ENCODE assay signal across 19 cellular contexts in genomic region chr18:67511840-67512239, GRCh38. TPM values are rescaled to one million over a fixed set of nuclear protein-coding genes. Genes with fewer than 3 reads are reported as not detected.
DNase-seq lines count a peak whose midpoint lies in the region; ATAC-seq and TF ChIP-seq lines count a peak whose summit lies in the region.
"Had no signal": no experiment of that assay in that cellular context is flagged by ENCODE, and none has a peak within 500 bp of the region (broad histone marks: within the 10 kb centered on the region; RNA-seq: fewer than 3 reads in every experiment).

No MANE protein-coding gene starts in this region.

- H3K27me3 ChIP-seq in IMR-90 (ENCODE audit: control insufficient read depth, insufficient read depth, low read length) (no peaks in the 10 kb centered on the region), dorsolateral prefrontal cortex (no peaks in the 10 kb centered on the region), neural cell (ENCODE audit: insufficient read depth, low read depth, low read length) (no peaks in the 10 kb centered on the region), heart right ventricle (peaks cover 0 to 16% (median 0%) of the 10 kb centered on the region in 7 donors)

- peaks cover 7% of the 10 kb centered on the region for H3K9me1 ChIP-seq in IMR-90 (ENCODE audit: insufficient read depth, low read length)

- peaks cover 5% of the 10 kb centered on the region for H3K4me1 Mint-ChIP-seq in activated T-helper 2 cell treated with anti-CD3 and anti-CD28 coated beads, Interferon-gamma antibody, Interleukin-2, Interleukin-4, amounts not matched to agents 10 μg/mL and 5 μg/mL and 100 μg/mL, durations not matched to agents 14 hours and 24 hours and 36 hours (ENCODE audit: low read depth)

- H2AFZ ChIP-seq in IMR-90 (replicated peaks; ENCODE audit: low read length, poor library complexity), result no peak overlapping the region
- H2AFZ ChIP-seq in neural cell (ENCODE audit: low read depth, low read length), result no peak overlapping the region

- TF ChIP-seq POLR2A in IMR-90 (IDR thresholded peaks at IDR 0.05; ENCODE audit: low read depth, low read length), result no peak

- in situ Hi-C loops in IMR-90 (cut with MboI; ENCODE audit: low sequenced_read_pairs), result loop anchor here (5.0 to 10.0 kb wide), 4 partner anchors 295 to 1153 kb away; no protein-coding TSS in a partner anchor

- no peak overlapping the region for H4K5ac ChIP-seq in IMR-90 (ENCODE audit: low read depth, low read length)

- peaks cover 35 to 64% of the 10 kb centered on the region in 2 experiments for H3K79me1 ChIP-seq in IMR-90 (ENCODE audit: low read depth in 1 of 2, low read length in 2 of 2)

- CTCF ChIA-PET in IMR-90 (lab: Yijun Ruan, JAX), result no interaction called here

- no peak overlapping the region for H3K23ac ChIP-seq in IMR-90 (ENCODE audit: low read depth, low read length)

- TF ChIP-seq RAD21 in IMR-90 (IDR thresholded peaks at IDR 0.05; ENCODE audit: low read length) (no peak), neural cell (conservative IDR thresholded peaks at IDR 0.05) (no peak)

- H3K14ac ChIP-seq in IMR-90 (replicated peaks; ENCODE audit: low read depth, low read length), result peak overlapping the region; percentile 29

- intact Hi-C loops in IMR-90 (cut with micrococcal nuclease) (loop anchor here (10.0 kb wide), 1 partner anchor 753 kb away; no protein-coding TSS in a partner anchor), dorsolateral prefrontal cortex (cut with DNase I) (loop anchor here in 1 of 2 donors (5.0 kb wide), 1 partner anchor 45 kb away; no protein-coding TSS in a partner anchor), heart right ventricle (cut with DNase I) (loop anchor here in 2 of 10 donors (10.0 kb wide), 2 partner anchors 1143 to 1153 kb away; no protein-coding TSS in a partner anchor)
- intact Hi-C loops in activated T-helper 2 cell treated with anti-CD3 and anti-CD28 coated beads, Interferon-gamma antibody, Interleukin-2, Interleukin-4, amounts not matched to agents 10 μg/mL and 5 μg/mL and 100 μg/mL, durations not matched to agents 14 hours and 24 hours and 36 hours (cut with micrococcal nuclease), result no loop called here

- H3K56ac ChIP-seq in IMR-90 (ENCODE audit: extremely low read depth, insufficient read depth, low read length), result no peak overlapping the region

- no peak overlapping the region for H2BK15ac ChIP-seq in IMR-90 (ENCODE audit: low read depth, low read length)

- no peak overlapping the region for H4K91ac ChIP-seq in IMR-90 (ENCODE audit: insufficient read depth, low read depth, low read length)

- H3K79me2 ChIP-seq in neural cell (replicated peaks; ENCODE audit: insufficient read depth, low read length), result peaks cover 85% of the 10 kb centered on the region

- H4K8ac ChIP-seq in IMR-90 (ENCODE audit: low read depth in 2 of 2, low read length in 2 of 2), result no peak overlapping the region

- no TSS peak for BruUV-seq in IMR-90 (replicated peaks; lab: Mats Ljungman, UMichigan)

- peaks cover 8% of the 10 kb centered on the region; the same call in 1 of the 2 replicates for H3K4me1 ChIP-seq in IMR-90 (ENCODE audit: control insufficient read depth, insufficient read depth, low read length)
- H3K4me1 ChIP-seq in heart right ventricle, result peaks cover 0 to 11% (median 0%) of the 10 kb centered on the region in 9 donors

- no peaks in the 10 kb centered on the region for H3K9me3 Mint-ChIP-seq in activated T-helper 2 cell treated with anti-CD3 and anti-CD28 coated beads, Interferon-gamma antibody, Interleukin-2, Interleukin-4, amounts not matched to agents 10 μg/mL and 5 μg/mL and 100 μg/mL, durations not matched to agents 14 hours and 24 hours and 36 hours
- H3K9me3 Mint-ChIP-seq: CD8-positive, alpha-beta T cell had no signal

- H3K9me2 ChIP-seq in neural cell (ENCODE audit: insufficient read depth, low read length), result no peaks in the 10 kb centered on the region

- H2AK9ac ChIP-seq in IMR-90 (replicated peaks; ENCODE audit: low read depth, low read length, poor library complexity), result no peak overlapping the region

- no peak for DNase-seq in IMR-90
- no peak for DNase-seq in dorsolateral prefrontal cortex
- DNase-seq in superior temporal gyrus (ENCODE audit: extremely low spot score), result peak; percentile 79
- no peak for DNase-seq in heart right ventricle
- no peak for DNase-seq in activated T-helper 2 cell treated with anti-CD3 and anti-CD28 coated beads, Interferon-gamma antibody, Interleukin-2, Interleukin-4, amounts not matched to agents 10 μg/mL and 5 μg/mL and 100 μg/mL, durations not matched to agents 14 hours and 24 hours and 36 hours (ENCODE audit: low spot score)
- DNase-seq: ACHN; CD8-positive, alpha-beta T cell; DND-41; Kasumi-1; NCI-H1694; NCI-H2081 treated with DMSO at 0.1 percent for 48 hours; NCI-H446; NCI-H526 treated with DMSO at 0.1 percent for 48 hours; PC-3; Right ventricle myocardium superior had no signal

- H3K27ac ChIP-seq in IMR-90 (ENCODE audit: insufficient read depth, low read length) (no peak overlapping the region), dorsolateral prefrontal cortex (peak overlapping the region in 58 of 59 donors; percentile 7 to 99 (median 84)), neural cell (ENCODE audit: low read length) (no peak overlapping the region), heart right ventricle (no peak overlapping the region)

- TF ChIP-seq CTCF in IMR-90 (conservative IDR thresholded peaks at IDR 0.05; ENCODE audit: low read depth, low read length) (no peak), dorsolateral prefrontal cortex (IDR thresholded peaks at IDR 0.05 in 54 of 56, conservative IDR thresholded peaks at IDR 0.05 in 2 of 56; ENCODE audit: low read depth in 1 of 56, partially characterized antibody in 56 of 56) (no peak), neural cell (IDR thresholded peaks at IDR 0.05; ENCODE audit: poor library complexity, severe bottlenecking) (no peak), heart right ventricle (IDR thresholded peaks at IDR 0.05) (no peak)

- H2BK20ac ChIP-seq in IMR-90 (ENCODE audit: low read depth, low read length), result no peak overlapping the region; the same call in 1 of the 2 replicates

- no peak overlapping the region for H3K4me3 Mint-ChIP-seq in activated T-helper 2 cell treated with anti-CD3 and anti-CD28 coated beads, Interferon-gamma antibody, Interleukin-2, Interleukin-4, amounts not matched to agents 10 μg/mL and 5 μg/mL and 100 μg/mL, durations not matched to agents 14 hours and 24 hours and 36 hours (ENCODE audit: low read depth)
- H3K4me3 Mint-ChIP-seq: CD8-positive, alpha-beta T cell had no signal

- H4K20me1 ChIP-seq in IMR-90 (ENCODE audit: insufficient read depth, low read length) (peaks cover 12% of the 10 kb centered on the region; the same call in 1 of the 2 replicates), neural cell (ENCODE audit: insufficient read depth) (no peaks in the 10 kb centered on the region)

- no peak overlapping the region for H2BK5ac ChIP-seq in IMR-90 (ENCODE audit: low read depth, low read length, poor library complexity, severe bottlenecking)

- peaks cover 3% of the 10 kb centered on the region for H3F3A ChIP-seq in neural cell (ENCODE audit: insufficient read depth, low read length, poor library complexity, severe bottlenecking)

- WGBS in IMR-90 (ENCODE audit: extremely low coverage in 2 of 2, insufficient read length in 1 of 2), 2 experiments, result no CpG with 5 or more reads among the region's 6 CpGs
- 95 to 96% methylated on average over 6 of the region's 6 CpGs for WGBS in heart right ventricle, 2 donors

- no peak for TF ChIP-seq EP300 in neural cell (conservative IDR thresholded peaks at IDR 0.05; ENCODE audit: poor library complexity, severe bottlenecking)

- H3K9ac ChIP-seq in IMR-90 (ENCODE audit: low read depth, low read length) (no peak overlapping the region), neural cell (ENCODE audit: low read length) (no peak overlapping the region)

- H3K4me3 ChIP-seq in IMR-90 (ENCODE audit: insufficient read depth, low read depth, low read length) (no peak overlapping the region), dorsolateral prefrontal cortex (peak overlapping the region in 36 of 59 donors; percentile 0 to 51 (median 16)), neural cell (ENCODE audit: low read length) (peak overlapping the region; percentile 87), heart right ventricle (no peak overlapping the region)
- H3K4me3 ChIP-seq: GM12878 had no signal

- no peaks in the 10 kb centered on the region for H3K36me3 Mint-ChIP-seq in activated T-helper 2 cell treated with anti-CD3 and anti-CD28 coated beads, Interferon-gamma antibody, Interleukin-2, Interleukin-4, amounts not matched to agents 10 μg/mL and 5 μg/mL and 100 μg/mL, durations not matched to agents 14 hours and 24 hours and 36 hours (ENCODE audit: low read depth)

- H3K4me2 ChIP-seq in IMR-90 (ENCODE audit: low read depth, low read length) (no peak overlapping the region), neural cell (ENCODE audit: low read length) (peak overlapping the region; percentile 88)

- 0 out of 2 replicates have a peak overlapping the region, but pooled peaks have one; percentile 45 for H2AK5ac ChIP-seq in IMR-90 (ENCODE audit: low read depth, low read length)

- H3K9me3 ChIP-seq in IMR-90 (ENCODE audit: control insufficient read depth, insufficient read depth, low read length), result no peaks in the 10 kb centered on the region
- no peaks in the 10 kb centered on the region for H3K9me3 ChIP-seq in neural cell (ENCODE audit: low read length)
- H3K9me3 ChIP-seq in heart right ventricle, result no peaks in the 10 kb centered on the region

- dilution Hi-C loops in IMR-90 (cut with HindIII; ENCODE audit: low sequenced_read_pairs, unreplicated experiment), result no loop called here

- no peak overlapping the region for H2BK120ac ChIP-seq in IMR-90 (ENCODE audit: low read depth, low read length)

- POLR2A ChIA-PET in IMR-90 (lab: Charles Lee; ENCODE audit: unreplicated experiment), result interaction anchor here (0.6 kb wide), 2 partner anchors 9 to 83 kb away, joined by 3 read pairs; no protein-coding TSS in a partner anchor

- peaks cover 25% of the 10 kb centered on the region for H3K27me3 Mint-ChIP-seq in activated T-helper 2 cell treated with anti-CD3 and anti-CD28 coated beads, Interferon-gamma antibody, Interleukin-2, Interleukin-4, amounts not matched to agents 10 μg/mL and 5 μg/mL and 100 μg/mL, durations not matched to agents 14 hours and 24 hours and 36 hours (ENCODE audit: low read depth)

- H3K18ac ChIP-seq in IMR-90 (ENCODE audit: low read depth, low read length), result no peak overlapping the region

- no peak overlapping the region; the same call in 1 of the 2 replicates for H3K4ac ChIP-seq in IMR-90 (ENCODE audit: low read depth, low read length)

- H3K27ac Mint-ChIP-seq in activated T-helper 2 cell treated with anti-CD3 and anti-CD28 coated beads, Interferon-gamma antibody, Interleukin-2, Interleukin-4, amounts not matched to agents 10 μg/mL and 5 μg/mL and 100 μg/mL, durations not matched to agents 14 hours and 24 hours and 36 hours, result no peak overlapping the region
- H3K27ac Mint-ChIP-seq: CD8-positive, alpha-beta T cell had no signal

- no peak for ATAC-seq in IMR-90 (ENCODE audit: low read depth)
- ATAC-seq in heart right ventricle, result no peak
- ATAC-seq in GM21825 (IDR thresholded peaks at IDR 0.05; ENCODE audit: unreplicated experiment), result no peak
- ATAC-seq in GM18861 (IDR thresholded peaks at IDR 0.05; ENCODE audit: unreplicated experiment), result no peak
- ATAC-seq: CD8-positive, alpha-beta T cell; GM12878; PC-3 had no signal

- peaks cover 25% of the 10 kb centered on the region for H3K36me3 ChIP-seq in IMR-90 (ENCODE audit: control insufficient read depth, insufficient read depth, low read length)
- peaks cover 8% of the 10 kb centered on the region for H3K36me3 ChIP-seq in neural cell (ENCODE audit: insufficient read depth, low read length)
- H3K36me3 ChIP-seq in heart right ventricle, result peaks cover 0 to 7% (median 0%) of the 10 kb centered on the region in 9 donors

RNA-seq across cellular contexts. Expression of gene DSEL, which starts 4.7 kb away (rescaled TPM):
- total RNA-seq in IMR-90 (2012; rRNA removed) (100 and 145 TPM in 2 replicates), dorsolateral prefrontal cortex (10 to 100 TPM in 117 of 120 experiments, 1 to 10 TPM in 3; 7.3 to 35.4 (median 16.0) TPM), heart right ventricle (1 to 10 TPM; 2.0 to 3.2 (median 2.2) TPM)
- polyA plus RNA-seq in IMR-90 (2012; rRNA removed) (13.7 and 16.8 TPM in 2 replicates), neural cell (31.2 and 33.6 TPM in 2 replicates), heart right ventricle (1 to 10 TPM in 1 of 2 donors, under 1 TPM in 1; 0.73 to 1.1 TPM)
- 3.9 and 5.8 TPM in 2 replicates for polyA plus RNA-seq in IMR-90 (2012; cell fraction: cytosol; rRNA removed)
- 2.7 and 11.3 TPM in 2 replicates for polyA plus RNA-seq in IMR-90 (2012; cell fraction: nucleus; rRNA removed; ENCODE audit: low replicate concordance)
- 214 and 259 TPM in 2 replicates for polyA minus RNA-seq in neural cell
- total RNA-seq in activated T-helper 2 cell treated with anti-CD3 and anti-CD28 coated beads, Interferon-gamma antibody, Interleukin-2, Interleukin-4, amounts not matched to agents 10 μg/mL and 5 μg/mL and 100 μg/mL, durations not matched to agents 14 hours and 24 hours and 36 hours, result 0.05 TPM in 1 of 2 replicates, not detected in the other
- polyA plus RNA-seq: GM12878 had no signal

Comparison
In these comparisons a context has a peak if more than half of its experiments do, and no peak if none do; other contexts are left out.
1. H3K27ac ChIP-seq: peak in dorsolateral prefrontal cortex (58 of 59); none in IMR-90 (single experiment), neural cell (single experiment) and heart right ventricle (0 of 10).
2. H3K4me3 ChIP-seq: peak in dorsolateral prefrontal cortex (36 of 59) and neural cell (single experiment); none in IMR-90 (single experiment) and heart right ventricle (0 of 10).